2 cellular contexts compared by ENCODE assay signal in genomic region chr9:130473009-130473408, GRCh38.
TF ChIP-seq lines count a peak whose summit lies in the region.

No MANE protein-coding gene starts in this region.

TF ChIP-seq in HEK293, 187 proteins besides CTCF, POLR2A, EP300 and RAD21:
- TF ChIP-seq MYNN (tag by site-specific recombination; IDR thresholded peaks at IDR 0.05; ENCODE audit: borderline replicate concordance) (no peak), ZNF184 (tag by site-specific recombination; IDR thresholded peaks at IDR 0.05) (no peak), ZNF768 (tag by site-specific recombination; IDR thresholded peaks at IDR 0.05) (peak; percentile 89), YY2 (tag by site-specific recombination; IDR thresholded peaks at IDR 0.05) (no peak)

TF ChIP-seq in K562, 482 proteins besides CTCF, POLR2A, EP300 and RAD21 (continues in another document):
- TF ChIP-seq ZNF175 (CRISPR knock-in tag; IDR thresholded peaks at IDR 0.05; ENCODE audit: low read depth) = no peak
- TF ChIP-seq ATF4 (CRISPR knock-in tag; IDR thresholded peaks at IDR 0.05) = no peak
- no peak for TF ChIP-seq MAX (CRISPR knock-in tag; IDR thresholded peaks at IDR 0.05)
- TF ChIP-seq ZNF589 (CRISPR knock-in tag; IDR thresholded peaks at IDR 0.05; ENCODE audit: low read depth) = no peak
- TF ChIP-seq NKRF (IDR thresholded peaks at IDR 0.05; ENCODE audit: borderline replicate concordance) = no peak
- no peak for TF ChIP-seq SP1 (CRISPR knock-in tag; IDR thresholded peaks at IDR 0.05)
- no peak for TF ChIP-seq ETV6 (IDR thresholded peaks at IDR 0.05; ENCODE audit: borderline replicate concordance in 1 of 2, low read depth in 2 of 2, low read length in 1 of 2)
- TF ChIP-seq ETV6 (CRISPR knock-in tag; IDR thresholded peaks at IDR 0.05; ENCODE audit: borderline replicate concordance) = no peak
- no peak for TF ChIP-seq TBP (optimal IDR thresholded peaks at IDR 0.05; ENCODE audit: low read depth, low read length)
- TF ChIP-seq C11orf30 (IDR thresholded peaks at IDR 0.05; ENCODE audit: low read depth) = no peak
- no peak for TF ChIP-seq BCLAF1 (IDR thresholded peaks at IDR 0.05; ENCODE audit: borderline replicate concordance in 1 of 2, control insufficient read depth in 1 of 2, low read depth in 2 of 2, low read length in 1 of 2)
- TF ChIP-seq HEY1 (CRISPR knock-in tag; IDR thresholded peaks at IDR 0.05; ENCODE audit: borderline replicate concordance) = no peak
- peak; percentile 23 to 55; a peak in 3 of 4 replicates for TF ChIP-seq KDM1A (IDR thresholded peaks at IDR 0.05)
- TF ChIP-seq E4F1 (CRISPR knock-in tag; IDR thresholded peaks at IDR 0.05; ENCODE audit: borderline replicate concordance) = no peak
- TF ChIP-seq ZC3H8 (IDR thresholded peaks at IDR 0.05) = no peak
- TF ChIP-seq FOXJ3 (CRISPR knock-in tag; IDR thresholded peaks at IDR 0.05) = no peak
- TF ChIP-seq ZNF592 (IDR thresholded peaks at IDR 0.05) = no peak
- TF ChIP-seq MCM7 (IDR thresholded peaks at IDR 0.05) = no peak
- TF ChIP-seq ZNF507 (tag; conservative IDR thresholded peaks at IDR 0.05) = no peak
- TF ChIP-seq MBD2 (IDR thresholded peaks at IDR 0.05; ENCODE audit: borderline replicate concordance, low read depth) = no peak
- TF ChIP-seq SMARCA5 (IDR thresholded peaks at IDR 0.05) = 0 out of 2 replicates have a peak, but pooled peaks have one; percentile 32
- no peak for TF ChIP-seq MGA (IDR thresholded peaks at IDR 0.05)
- no peak for TF ChIP-seq SIRT6 (IDR thresholded peaks at IDR 0.05; ENCODE audit: low read depth, low read length)
- TF ChIP-seq ZNF282 (CRISPR knock-in tag; IDR thresholded peaks at IDR 0.05) = no peak
- no peak for TF ChIP-seq HBP1 (CRISPR knock-in tag; IDR thresholded peaks at IDR 0.05)
- TF ChIP-seq HDAC3 (IDR thresholded peaks at IDR 0.05; ENCODE audit: borderline replicate concordance, partially characterized antibody) = no peak
